8 cellular contexts compared by ENCODE assay signal in the genomic region with DNA sequence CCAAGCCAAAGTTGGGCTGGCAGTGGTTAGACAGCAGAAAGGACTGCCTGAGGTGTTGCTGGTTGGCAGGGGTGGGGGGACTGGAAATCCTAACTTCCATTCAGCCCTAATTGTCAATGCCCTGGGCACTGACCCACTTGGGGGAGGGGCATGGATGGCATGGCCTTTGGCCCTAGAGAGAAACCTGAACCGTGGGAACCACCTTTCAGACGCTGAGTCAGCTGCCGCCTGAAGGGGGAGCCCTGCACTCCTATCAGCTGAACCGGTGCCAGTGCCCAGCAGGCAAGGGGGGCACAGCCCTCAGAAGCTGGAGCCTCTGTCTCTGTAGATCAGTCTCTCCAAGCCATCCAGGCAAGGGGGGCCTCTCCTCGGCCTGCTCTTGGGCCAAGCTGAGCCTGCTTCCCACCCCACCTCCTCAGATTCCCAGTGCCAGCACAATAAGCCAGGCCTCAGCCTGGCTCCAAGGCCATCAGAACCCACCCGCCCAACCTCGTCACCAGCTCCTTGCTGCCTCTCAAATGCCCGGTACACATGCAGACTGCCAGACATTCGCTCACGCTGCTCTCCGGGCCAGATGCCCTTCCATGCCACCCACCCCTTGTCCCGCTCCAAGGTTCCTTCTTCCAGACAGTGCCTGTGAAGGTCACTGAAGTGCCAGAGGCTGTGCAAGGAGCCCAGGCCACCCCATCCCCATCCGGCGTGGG. TPM values are rescaled to one million over a fixed set of nuclear protein-coding genes. Genes with fewer than 3 reads are reported as not detected.
DNase-seq lines count a peak whose midpoint lies in the region; ATAC-seq and TF ChIP-seq lines count a peak whose summit lies in the region.

No MANE protein-coding gene starts in this region.

- no peaks in the 10 kb centered on the region for H3K9me3 Mint-ChIP-seq in activated T-cell treated with anti-CD3 and anti-CD28 coated beads, Interleukin-2, amount 50 U/mL, for 72 hours
- H3K9me3 Mint-ChIP-seq in progenitor cell of endocrine pancreas (ENCODE audit: low read depth): no peaks in the 10 kb centered on the region

- no peaks in the 10 kb centered on the region for H3K4me1 Mint-ChIP-seq in activated T-cell treated with anti-CD3 and anti-CD28 coated beads, Interleukin-2, amount 50 U/mL, for 72 hours (ENCODE audit: low read depth)
- H3K4me1 Mint-ChIP-seq in progenitor cell of endocrine pancreas (ENCODE audit: low read depth): peaks cover 1% of the 10 kb centered on the region

- H3K36me3 ChIP-seq in OCI-LY3 (replicated peaks; ENCODE audit: low read depth, low read length): no peaks in the 10 kb centered on the region

- no peaks in the 10 kb centered on the region for H3K4me1 ChIP-seq in OCI-LY3 (ENCODE audit: low read length)

- H4K20me1 ChIP-seq in OCI-LY3 (ENCODE audit: insufficient read depth, low read length): no peaks in the 10 kb centered on the region

- H2AFZ ChIP-seq in OCI-LY3 (ENCODE audit: low read depth, low read length): no peak overlapping the region

- peak; percentile 84 for TF ChIP-seq CTCF in GM13977 (IDR thresholded peaks at IDR 0.05; ENCODE audit: extremely low read depth, insufficient read depth, missing control alignments)
- peak; percentile 68 for TF ChIP-seq CTCF in OCI-LY3 (IDR thresholded peaks at IDR 0.05; ENCODE audit: low read depth, low read length)
- peak; percentile 64 for TF ChIP-seq CTCF in progenitor cell of endocrine pancreas (IDR thresholded peaks at IDR 0.05; ENCODE audit: unreplicated experiment)

- H3K27ac ChIP-seq in OCI-LY3 (ENCODE audit: low read length): no peak overlapping the region

- peaks cover 12% of the 10 kb centered on the region for H3K27me3 Mint-ChIP-seq in activated T-cell treated with anti-CD3 and anti-CD28 coated beads, Interleukin-2, amount 50 U/mL, for 72 hours (ENCODE audit: low read depth)
- peaks cover 39% of the 10 kb centered on the region for H3K27me3 Mint-ChIP-seq in progenitor cell of endocrine pancreas

- in situ Hi-C loops in GM13977 (cut with MboI; ENCODE audit: low pct_unique_long_range_greater_than_20kb, low sequenced_read_pairs, unreplicated experiment): no loop called here

- H3K27me3 ChIP-seq in OCI-LY3 (ENCODE audit: low read depth, low read length): no peaks in the 10 kb centered on the region

- no peak overlapping the region for H3K4me3 ChIP-seq in OCI-LY3 (ENCODE audit: low read length)

- H3K9me3 ChIP-seq in OCI-LY3 (ENCODE audit: insufficient read depth, low read length): no peaks in the 10 kb centered on the region

- H3K4me3 Mint-ChIP-seq in activated T-cell treated with anti-CD3 and anti-CD28 coated beads, Interleukin-2, amount 50 U/mL, for 72 hours: no peak overlapping the region
- no peak overlapping the region for H3K4me3 Mint-ChIP-seq in progenitor cell of endocrine pancreas (ENCODE audit: low read depth)

- H3K36me3 Mint-ChIP-seq in activated T-cell treated with anti-CD3 and anti-CD28 coated beads, Interleukin-2, amount 50 U/mL, for 72 hours (ENCODE audit: insufficient read depth in 2 of 2): no peaks in the 10 kb centered on the region
- H3K36me3 Mint-ChIP-seq in progenitor cell of endocrine pancreas (ENCODE audit: insufficient read depth): no peaks in the 10 kb centered on the region

- H3K27ac Mint-ChIP-seq in activated T-cell treated with anti-CD3 and anti-CD28 coated beads, Interleukin-2, amount 50 U/mL, for 72 hours: no peak overlapping the region
- H3K27ac Mint-ChIP-seq in progenitor cell of endocrine pancreas: peak overlapping the region; percentile 81

- H3K9ac ChIP-seq in OCI-LY3 (ENCODE audit: low read length): no peak overlapping the region

- no peaks in the 10 kb centered on the region for H3K79me2 ChIP-seq in OCI-LY3 (ENCODE audit: low read length)

- DNase-seq in AG08395 (ENCODE audit: low spot score) (peak; percentile 65), GM13977 (ENCODE audit: low spot score) (peak; percentile 89), globus pallidus (ENCODE audit: low spot score) (peak; percentile 22), progenitor cell of endocrine pancreas (ENCODE audit: low spot score, unreplicated experiment) (no peak), HCEC 1CT (no peak)
- DNase-seq in activated T-cell treated with anti-CD3 and anti-CD28 coated beads, Interleukin-2, amount 50 U/mL, for 72 hours: peak; percentile 60 to 61

- peak; percentile 64 to 70 for ATAC-seq in activated T-cell treated with anti-CD3 and anti-CD28 coated beads, Interleukin-2, amount 50 U/mL, for 72 hours (replicated peaks in 1 of 2)
- ATAC-seq in GM21529 (IDR thresholded peaks at IDR 0.05; ENCODE audit: unreplicated experiment): no peak

- no peak overlapping the region for H3K4me2 ChIP-seq in OCI-LY3 (ENCODE audit: low read length)

RNA-seq across cellular contexts. Expression of a gene that starts 11.6 kb away (rescaled TPM):
- total RNA-seq in activated T-cell treated with anti-CD3 and anti-CD28 coated beads, Interleukin-2, amount 50 U/mL, for 72 hours: not detected
- 2.6 and 4.4 TPM in 2 replicates for total RNA-seq in progenitor cell of endocrine pancreas

RNA-seq across cellular contexts. Expression of a gene that starts 29.6 kb away (rescaled TPM):
- not detected for total RNA-seq in activated T-cell treated with anti-CD3 and anti-CD28 coated beads, Interleukin-2, amount 50 U/mL, for 72 hours
- total RNA-seq in progenitor cell of endocrine pancreas: not detected in 2 replicates

RNA-seq across cellular contexts. Expression of a gene that starts 56.8 kb away (rescaled TPM):
- 10 to 100 TPM; 55.1 to 63.1 TPM for total RNA-seq in activated T-cell treated with anti-CD3 and anti-CD28 coated beads, Interleukin-2, amount 50 U/mL, for 72 hours
- 39.1 and 42.8 TPM in 2 replicates for total RNA-seq in progenitor cell of endocrine pancreas

Comparison
In these comparisons a context has a peak if more than half of its experiments do, and no peak if none do; other contexts are left out.
1. DNase-seq: peak in AG08395 (single experiment), GM13977 (single experiment), activated T-cell treated with anti-CD3 and anti-CD28 coated beads, Interleukin-2, amount 50 U/mL, for 72 hours (2 of 2) and globus pallidus (single experiment); none in progenitor cell of endocrine pancreas (single experiment) and HCEC 1CT (single experiment).
2. Peak in every context shown above with its lines, with median percentiles within 50 percentile points of each other: CTCF ChIP-seq.